14 cellular contexts compared by ENCODE assay signal in the genomic region with DNA sequence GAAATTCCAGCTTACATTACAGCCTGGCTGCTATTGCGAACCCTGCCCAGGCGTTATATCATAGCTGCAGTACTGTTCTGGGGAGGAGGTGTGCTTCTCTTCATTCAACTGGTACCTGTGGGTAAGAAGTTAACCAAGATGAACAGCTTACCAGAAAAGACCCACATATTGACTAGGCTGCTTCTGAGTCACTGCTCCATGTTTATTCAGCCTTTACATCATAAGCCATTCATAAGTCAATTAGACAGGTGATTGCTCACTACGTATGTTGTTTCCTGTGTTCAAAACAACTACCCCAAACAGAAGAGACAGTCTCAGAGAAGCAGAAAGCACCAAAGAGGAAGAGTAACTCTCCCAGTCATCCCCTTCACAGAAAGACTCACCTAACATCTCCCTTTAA. TPM values are rescaled to one million over a fixed set of nuclear protein-coding genes. Genes with fewer than 3 reads are reported as not detected.
DNase-seq lines count a peak whose midpoint lies in the region; ATAC-seq and TF ChIP-seq lines count a peak whose summit lies in the region.
"Had no signal": no experiment of that assay in that cellular context is flagged by ENCODE, and none has a peak within 500 bp of the region (broad histone marks: within the 10 kb centered on the region; RNA-seq: fewer than 3 reads in every experiment).

No MANE protein-coding gene starts in this region.

- DNase-seq in NCI-H2107 treated with DMSO at 0.1 percent for 48 hours (lab: John Stamatoyannopoulos, UW; ENCODE audit: unreplicated experiment), result peak; percentile 0
- DNase-seq in NCI-H2107 (lab: John Stamatoyannopoulos, UW), result no peak
- DNase-seq in HT-29 (ENCODE audit: low spot score), result peak; percentile 47
- DNase-seq in astrocyte of the spinal cord (ENCODE audit: low read depth, low spot score), result peak; percentile 15
- peak in 1 of 10 donors; percentile 1 for DNase-seq in naive thymus-derived CD8-positive, alpha-beta T cell
- no peak for DNase-seq in CD1c-positive myeloid dendritic cell (ENCODE audit: extremely low spot score)
- no peak for DNase-seq in NCI-H1092 (lab: John Stamatoyannopoulos, UW)
- DNase-seq: erythroblast, KG1, natural killer cell, RPMI8226, tibial artery had no signal

- H3K9me3 ChIP-seq in gastroesophageal sphincter, result no peaks in the 10 kb centered on the region
- H3K9me3 ChIP-seq: tibial artery had no signal

- H3K9me3 Mint-ChIP-seq in naive thymus-derived CD8-positive, alpha-beta T cell, result no peaks in the 10 kb centered on the region
- H3K9me3 Mint-ChIP-seq: natural killer cell had no signal

- H3K4me3 ChIP-seq in astrocyte of the spinal cord (ENCODE audit: low read depth, low read length) (no peak overlapping the region), gastroesophageal sphincter (no peak overlapping the region)
- H3K4me3 ChIP-seq: tibial artery had no signal

- no peaks in the 10 kb centered on the region for H3K4me1 ChIP-seq in gastroesophageal sphincter
- H3K4me1 ChIP-seq: tibial artery had no signal

- POLR2A ChIA-PET in naive thymus-derived CD8-positive, alpha-beta T cell (lab: Charles Lee), result interaction anchor here (1.1 kb wide), 1 partner anchor 12 kb away, joined by 3 read pairs; no protein-coding TSS in a partner anchor

- H3K4me3 Mint-ChIP-seq in naive thymus-derived CD8-positive, alpha-beta T cell, result no peak overlapping the region
- H3K4me3 Mint-ChIP-seq: natural killer cell had no signal

- H3K36me3 ChIP-seq in gastroesophageal sphincter, result peaks cover 0 to 65% of the 10 kb centered on the region in 2 donors

- peaks cover 0 to 6% (median 0%) of the 10 kb centered on the region in 4 donors for H3K4me1 Mint-ChIP-seq in naive thymus-derived CD8-positive, alpha-beta T cell
- H3K4me1 Mint-ChIP-seq: natural killer cell had no signal

- no peaks in the 10 kb centered on the region for H3K27me3 ChIP-seq in gastroesophageal sphincter
- H3K27me3 ChIP-seq: tibial artery had no signal

- in situ Hi-C loops in astrocyte of the spinal cord (cut with HindIII; ENCODE audit: low sequenced_read_pairs), result no loop called here

- 53 to 81% methylated on average over 2 of the region's 3 CpGs for WGBS in gastroesophageal sphincter (ENCODE audit: low coverage in 1 of 2), 2 donors

- no peak for TF ChIP-seq EP300 in gastroesophageal sphincter (IDR thresholded peaks at IDR 0.05)

- H3K27ac Mint-ChIP-seq in naive thymus-derived CD8-positive, alpha-beta T cell, result peak overlapping the region in 1 of 10 donors; percentile 63
- H3K27ac Mint-ChIP-seq: natural killer cell had no signal

- H3K36me3 Mint-ChIP-seq in naive thymus-derived CD8-positive, alpha-beta T cell, result peaks cover 0 to 22% (median 12%) of the 10 kb centered on the region in 3 donors
- H3K36me3 Mint-ChIP-seq: natural killer cell had no signal

- TF ChIP-seq CTCF in astrocyte of the spinal cord (IDR thresholded peaks at IDR 0.05; ENCODE audit: low read depth, low read length) (no peak), gastroesophageal sphincter (IDR thresholded peaks at IDR 0.05) (no peak)

- TF ChIP-seq POLR2A in gastroesophageal sphincter (IDR thresholded peaks at IDR 0.05), result no peak

- no peak overlapping the region for H3K27ac ChIP-seq in gastroesophageal sphincter
- H3K27ac ChIP-seq: tibial artery had no signal

- peak; percentile 57 to 61 for ATAC-seq in naive thymus-derived CD8-positive, alpha-beta T cell
- no peak for ATAC-seq in gastroesophageal sphincter
- ATAC-seq: natural killer cell, sciatic nerve had no signal

- no peaks in the 10 kb centered on the region for H3K27me3 Mint-ChIP-seq in naive thymus-derived CD8-positive, alpha-beta T cell

RNA-seq across cellular contexts. Expression of gene SLC22A5, which starts 34.7 kb away (rescaled TPM):
- total RNA-seq in HT-29 (2014; rRNA removed; shearing (Covaris generic)), result 6.6 and 11.9 TPM in 2 replicates
- total RNA-seq in naive thymus-derived CD8-positive, alpha-beta T cell, result 10 to 100 TPM in 1 of 2 experiments, 1 to 10 TPM in 1; 9.9 to 11.1 TPM
- polyA plus RNA-seq in naive thymus-derived CD8-positive, alpha-beta T cell, result 1 to 10 TPM; 1.9 to 3.2 (median 2.0) TPM
- 1 to 10 TPM; 6.5 to 9.6 (median 7.5) TPM for total RNA-seq in gastroesophageal sphincter

RNA-seq across cellular contexts. Expression of gene SLC22A4, which starts 40.6 kb away (rescaled TPM):
- 0.20 and 0.26 TPM in 2 replicates for total RNA-seq in HT-29 (2014; rRNA removed; shearing (Covaris generic))
- total RNA-seq in naive thymus-derived CD8-positive, alpha-beta T cell, result not detected
- not detected for polyA plus RNA-seq in naive thymus-derived CD8-positive, alpha-beta T cell
- total RNA-seq in gastroesophageal sphincter, result 1 to 10 TPM in 1 of 4 donors, under 1 TPM in 3; 0.25 to 1.1 (median 0.61) TPM

Comparison
In these comparisons a context has a peak if more than half of its experiments do, and no peak if none do; other contexts are left out.
1. DNase-seq: peak in NCI-H2107 treated with DMSO at 0.1 percent for 48 hours (single experiment), HT-29 (single experiment) and astrocyte of the spinal cord (single experiment); none in NCI-H2107 (single experiment), CD1c-positive myeloid dendritic cell (single experiment) and NCI-H1092 (single experiment).